14 cellular contexts compared by ENCODE assay signal in genomic region chr1:16111771-16112557, GRCh38. TPM values are rescaled to one million over a fixed set of nuclear protein-coding genes. Genes with fewer than 3 reads are reported as not detected.
DNase-seq lines count a peak whose midpoint lies in the region; ATAC-seq, FAIRE-seq and TF ChIP-seq lines count a peak whose summit lies in the region.
"Had no signal": no experiment of that assay in that cellular context is flagged by ENCODE, and none has a peak within 500 bp of the region (broad histone marks: within the 10 kb centered on the region; RNA-seq: fewer than 3 reads in every experiment).

No MANE protein-coding gene starts in this region.

- H3K27me3 ChIP-seq in H7 (ENCODE audit: control insufficient read depth, insufficient read depth, low read length) = no peaks in the 10 kb centered on the region; the same call in 1 of the 2 replicates
- H3K27me3 ChIP-seq in astrocyte (ENCODE audit: insufficient read depth, low read length) = no peaks in the 10 kb centered on the region
- H3K27me3 ChIP-seq: colonic mucosa had no signal

- ATAC-seq in GM21367 (IDR thresholded peaks at IDR 0.05; ENCODE audit: unreplicated experiment) (no peak), HG03565 (IDR thresholded peaks at IDR 0.05; ENCODE audit: unreplicated experiment) (no peak)
- ATAC-seq: activated T-cell treated with anti-CD3 and anti-CD28 coated beads, Interleukin-2, amount 50 U/mL, for 72 hours; naive thymus-derived CD8-positive, alpha-beta T cell had no signal

- peak overlapping the region; percentile 31 for H3K4me3 Mint-ChIP-seq in astrocyte (ENCODE audit: unreplicated experiment)
- H3K4me3 Mint-ChIP-seq: activated T-cell treated with anti-CD3 and anti-CD28 coated beads, Interleukin-2, amount 50 U/mL, for 72 hours; naive thymus-derived CD8-positive, alpha-beta T cell had no signal

- no peaks in the 10 kb centered on the region for H3K36me3 ChIP-seq in H7 (replicated peaks; ENCODE audit: control insufficient read depth, insufficient read depth, low read length)
- H3K36me3 ChIP-seq in astrocyte (ENCODE audit: insufficient read depth, low read length) = no peaks in the 10 kb centered on the region
- H3K36me3 ChIP-seq in kidney (ENCODE audit: control insufficient read depth in 1 of 2, insufficient read depth in 2 of 2, low read length in 2 of 2) = no peaks in the 10 kb centered on the region
- H3K36me3 ChIP-seq: colonic mucosa, HAP-1 had no signal

- H2AFZ ChIP-seq in astrocyte (ENCODE audit: low read depth, low read length) = peak overlapping the region; percentile 69

- DNase-seq in H7 = peak; percentile 51
- DNase-seq in astrocyte (ENCODE audit: low read depth) = peak; percentile 95
- peak; percentile 61 for DNase-seq in kidney
- peak; percentile 58 for DNase-seq in skeletal muscle cell (ENCODE audit: low read depth)
- no peak for DNase-seq in GDM1 (lab: John Stamatoyannopoulos, UW)
- DNase-seq in stimulated activated CD4-positive, alpha-beta T cell treated with anti-CD3 and anti-CD28 coated beads, Interleukin-4, amount 100 ng/mL, for 4 hours = no peak
- DNase-seq: activated T-cell treated with anti-CD3 and anti-CD28 coated beads, Interleukin-2, amount 50 U/mL, for 72 hours; colonic mucosa; hippocampal formation; naive thymus-derived CD8-positive, alpha-beta T cell; NCI-H1092 treated with DMSO at 0.1 percent for 48 hours had no signal

- H3K36me3 Mint-ChIP-seq in astrocyte (ENCODE audit: low read depth, unreplicated experiment) = peaks cover 2% of the 10 kb centered on the region

- intact Hi-C loops in kidney (cut with DNase I) = no loop called here

- H3K27ac ChIP-seq in astrocyte (ENCODE audit: low read depth, low read length) (no peak overlapping the region), kidney (ENCODE audit: low read depth in 2 of 2, low read length in 2 of 2) (no peak overlapping the region)
- H3K27ac ChIP-seq: colonic mucosa had no signal

- no peaks in the 10 kb centered on the region for H3K79me2 ChIP-seq in astrocyte (ENCODE audit: insufficient read depth, low read length)

- H3K27ac Mint-ChIP-seq in astrocyte (ENCODE audit: unreplicated experiment) = peak overlapping the region; percentile 75
- H3K27ac Mint-ChIP-seq: activated T-cell treated with anti-CD3 and anti-CD28 coated beads, Interleukin-2, amount 50 U/mL, for 72 hours had no signal

- H3K4me1 ChIP-seq in astrocyte (ENCODE audit: insufficient read depth, low read length) (peaks cover 33% of the 10 kb centered on the region), kidney (ENCODE audit: control insufficient read depth in 1 of 2, insufficient read depth in 1 of 2, low read depth in 1 of 2, low read length in 2 of 2) (peaks cover 0 to 2% of the 10 kb centered on the region in 2 donors)
- H3K4me1 ChIP-seq: colonic mucosa, HAP-1 had no signal

- H3K4me3 ChIP-seq in H7 (ENCODE audit: insufficient read depth, low read depth, low read length) (no peak overlapping the region), astrocyte (ENCODE audit: insufficient read depth, low read depth, low read length) (no peak overlapping the region), kidney (ENCODE audit: low read length in 2 of 2) (no peak overlapping the region), skeletal muscle cell (ENCODE audit: low read depth, low read length) (no peak overlapping the region)
- H3K4me3 ChIP-seq: colonic mucosa, HAP-1 had no signal

- H3K9me3 ChIP-seq in astrocyte (ENCODE audit: insufficient read depth, low read depth, low read length) (no peaks in the 10 kb centered on the region), kidney (ENCODE audit: control insufficient read depth in 1 of 2, low read length in 2 of 2) (peaks cover 0 to 4% of the 10 kb centered on the region in 2 donors)
- H3K9me3 ChIP-seq: colonic mucosa had no signal

- H3K27me3 Mint-ChIP-seq in astrocyte (ENCODE audit: low read depth, unreplicated experiment) = no peaks in the 10 kb centered on the region

- TF ChIP-seq CTCF in astrocyte (IDR thresholded peaks at IDR 0.05; ENCODE audit: insufficient read depth, low read depth, low read length) = no peak
- no peak for TF ChIP-seq CTCF in kidney (IDR thresholded peaks at IDR 0.05; ENCODE audit: borderline replicate concordance, extremely low read depth, insufficient read depth)

- no peaks in the 10 kb centered on the region for H4K20me1 ChIP-seq in astrocyte (ENCODE audit: insufficient read depth, low read length)

- H3K9ac ChIP-seq in astrocyte (ENCODE audit: low read length) (peak overlapping the region; percentile 52), kidney (ENCODE audit: low read length in 2 of 2) (no peak overlapping the region)

- H3K4me2 ChIP-seq in astrocyte (ENCODE audit: low read length) = peak overlapping the region; percentile 48

- H3K9me3 Mint-ChIP-seq in astrocyte (ENCODE audit: unreplicated experiment) = peaks cover 15% of the 10 kb centered on the region

- peaks cover 29% of the 10 kb centered on the region for H3K4me1 Mint-ChIP-seq in astrocyte (ENCODE audit: low read depth, unreplicated experiment)
- H3K4me1 Mint-ChIP-seq: naive thymus-derived CD8-positive, alpha-beta T cell had no signal

- FAIRE-seq in astrocyte (lab: Jason Lieb, UNC) (no peak), kidney (lab: Jason Lieb, UNC) (no peak)

RNA-seq across cellular contexts. Expression of gene FAM131C, which starts 38.5 kb away (rescaled TPM):
- total RNA-seq in H7 (2014; rRNA removed; shearing (Covaris generic)) = 0.26 and 0.45 TPM in 2 replicates
- 0.11 and 0.38 TPM in 2 replicates for total RNA-seq in astrocyte
- 5.0 TPM for total RNA-seq in kidney
- 12.0 TPM for polyA plus RNA-seq in kidney (ENCODE audit: insufficient read depth, low read depth, low replicate concordance)
- total RNA-seq: naive thymus-derived CD8-positive, alpha-beta T cell had no signal
- polyA plus RNA-seq: naive thymus-derived CD8-positive, alpha-beta T cell had no signal

RNA-seq across cellular contexts. Expression of gene EPHA2, which starts 43.9 kb away (rescaled TPM):
- total RNA-seq in H7 (2014; rRNA removed; shearing (Covaris generic)) = 43.3 and 63.5 TPM in 2 replicates
- total RNA-seq in astrocyte = 117 and 140 TPM in 2 replicates
- 34.2 TPM for total RNA-seq in kidney
- polyA plus RNA-seq in kidney (ENCODE audit: insufficient read depth, low read depth, low replicate concordance) = 5.5 TPM
- total RNA-seq: naive thymus-derived CD8-positive, alpha-beta T cell had no signal
- polyA plus RNA-seq: naive thymus-derived CD8-positive, alpha-beta T cell had no signal

Comparison
In these comparisons a context has a peak if more than half of its experiments do, and no peak if none do; other contexts are left out.
1. DNase-seq: peak in H7 (single experiment), astrocyte (single experiment), kidney (single experiment) and skeletal muscle cell (single experiment); none in GDM1 (single experiment) and stimulated activated CD4-positive, alpha-beta T cell treated with anti-CD3 and anti-CD28 coated beads, Interleukin-4, amount 100 ng/mL, for 4 hours (0 of 2).